In genomic region chr7:69531050-69531449, GRCh38 we compare ENCODE assay signal across 25 cellular contexts.
"Had no signal": no experiment of that assay in that cellular context is flagged by ENCODE, and none has a peak within 500 bp of the region (broad histone marks: within the 10 kb centered on the region; RNA-seq: fewer than 3 reads in every experiment).

No MANE protein-coding gene starts in this region.

- H3K27me3 Mint-ChIP-seq: activated CD4-positive, alpha-beta T cell treated with anti-CD3 and anti-CD28 coated beads, Interleukin-2, amount 10 ng/mL, durations not matched to agents 7 days and 5 days; activated naive CD8-positive, alpha-beta T cell treated with anti-CD3 and anti-CD28 coated beads, Interleukin-2, amount 50 U/mL, for 24 hours had no signal

- H3K36me3 Mint-ChIP-seq: activated naive CD4-positive, alpha-beta T cell treated with anti-CD3 and anti-CD28 coated beads, Interleukin-2, amount 50 U/mL, for 24 hours; WTC11 had no signal

- H3K27ac ChIP-seq: adrenal gland, body of pancreas, colonic mucosa had no signal

- DNase-seq: activated CD4-positive, alpha-beta T cell treated with anti-CD3 and anti-CD28 coated beads for 1 hour; activated CD4-positive, alpha-beta T cell treated with anti-CD3 and anti-CD28 coated beads for 4 hours; activated CD4-positive, alpha-beta T cell treated with anti-CD3 and anti-CD28 coated beads, Interleukin-2, amount 10 ng/mL, durations not matched to agents 7 days and 5 days; activated CD4-positive, alpha-beta T cell treated with anti-CD3 and anti-CD28 coated beads, Interleukin-2, amount 50 U/mL, for 4 hours; activated CD8-positive, alpha-beta memory T cell treated with anti-CD3 and anti-CD28 coated beads for 24 hours; activated CD8-positive, alpha-beta T cell treated with anti-CD3 and anti-CD28 coated beads for 36 hours; activated effector memory CD4-positive, alpha-beta T cell treated with anti-CD3 and anti-CD28 coated beads, Interleukin-2, amount 50 U/mL, for 16 hours; activated naive CD4-positive, alpha-beta T cell treated with anti-CD3 and anti-CD28 coated beads for 36 hours; activated naive CD8-positive, alpha-beta T cell treated with anti-CD3 and anti-CD28 coated beads for 36 hours; activated naive CD8-positive, alpha-beta T cell treated with anti-CD3 and anti-CD28 coated beads, Interleukin-2, amount 50 U/mL, for 24 hours; activated T-cell treated with anti-CD3 and anti-CD28 coated beads, Interleukin-2, amount 50 U/mL, for 4 hours; adrenal gland; amygdala; aorta; body of pancreas; caudate nucleus; colonic mucosa; effector CD8-positive, alpha-beta T cell; foreskin fibroblast; head of caudate nucleus; T-helper 2 cell had no signal

- H3K4me1 Mint-ChIP-seq: activated CD4-positive, alpha-beta T cell treated with anti-CD3 and anti-CD28 coated beads, Interleukin-2, amount 10 ng/mL, durations not matched to agents 7 days and 5 days; activated naive CD4-positive, alpha-beta T cell treated with anti-CD3 and anti-CD28 coated beads, Interleukin-2, amount 50 U/mL, for 24 hours; activated naive CD8-positive, alpha-beta T cell treated with anti-CD3 and anti-CD28 coated beads for 36 hours; activated naive CD8-positive, alpha-beta T cell treated with anti-CD3 and anti-CD28 coated beads, Interleukin-2, amount 50 U/mL, for 24 hours had no signal

- H3K27ac Mint-ChIP-seq: activated CD4-positive, alpha-beta T cell treated with anti-CD3 and anti-CD28 coated beads, Interleukin-2, amount 10 ng/mL, durations not matched to agents 7 days and 5 days; activated CD8-positive, alpha-beta T cell treated with anti-CD3 and anti-CD28 coated beads for 36 hours; activated naive CD4-positive, alpha-beta T cell treated with anti-CD3 and anti-CD28 coated beads for 36 hours; activated naive CD4-positive, alpha-beta T cell treated with anti-CD3 and anti-CD28 coated beads, Interleukin-2, amount 50 U/mL, for 24 hours; activated naive CD8-positive, alpha-beta T cell treated with anti-CD3 and anti-CD28 coated beads for 36 hours; activated naive CD8-positive, alpha-beta T cell treated with anti-CD3 and anti-CD28 coated beads, Interleukin-2, amount 50 U/mL, for 24 hours; activated T-helper 2 cell treated with anti-CD3 and anti-CD28 coated beads, Interferon-gamma antibody, Interleukin-2, Interleukin-4, amounts not matched to agents 10 μg/mL and 5 μg/mL and 100 μg/mL, durations not matched to agents 14 hours and 24 hours and 36 hours; WTC11 had no signal

- ATAC-seq: activated CD8-positive, alpha-beta T cell treated with anti-CD3 and anti-CD28 coated beads for 36 hours; activated naive CD8-positive, alpha-beta T cell treated with anti-CD3 and anti-CD28 coated beads, Interleukin-2, amount 50 U/mL, for 24 hours; activated T-cell treated with anti-CD3 and anti-CD28 coated beads, Interleukin-2, amount 50 U/mL, for 4 hours; body of pancreas; esophagus mucosa; WTC11 had no signal

- H3K4me3 ChIP-seq: adrenal gland, body of pancreas, colonic mucosa had no signal

- H3K4me1 ChIP-seq: adrenal gland, body of pancreas, colonic mucosa had no signal

- H3K9me3 ChIP-seq: adrenal gland, body of pancreas, colonic mucosa had no signal

- H3K4me3 Mint-ChIP-seq: activated CD4-positive, alpha-beta T cell treated with anti-CD3 and anti-CD28 coated beads, Interleukin-2, amount 10 ng/mL, durations not matched to agents 7 days and 5 days; activated CD8-positive, alpha-beta T cell treated with anti-CD3 and anti-CD28 coated beads for 36 hours; activated naive CD4-positive, alpha-beta T cell treated with anti-CD3 and anti-CD28 coated beads for 36 hours; activated naive CD4-positive, alpha-beta T cell treated with anti-CD3 and anti-CD28 coated beads, Interleukin-2, amount 50 U/mL, for 24 hours; activated naive CD8-positive, alpha-beta T cell treated with anti-CD3 and anti-CD28 coated beads for 36 hours; activated naive CD8-positive, alpha-beta T cell treated with anti-CD3 and anti-CD28 coated beads, Interleukin-2, amount 50 U/mL, for 24 hours; activated T-cell treated with anti-CD3 and anti-CD28 coated beads, Interleukin-2, amount 50 U/mL, for 4 hours; WTC11 had no signal

- H3K27me3 ChIP-seq: adrenal gland, body of pancreas, colonic mucosa had no signal

- H3K36me3 ChIP-seq: adrenal gland, colonic mucosa had no signal

- H3K9me3 Mint-ChIP-seq: activated CD4-positive, alpha-beta T cell treated with anti-CD3 and anti-CD28 coated beads, Interleukin-2, amount 10 ng/mL, durations not matched to agents 7 days and 5 days; activated CD8-positive, alpha-beta T cell treated with anti-CD3 and anti-CD28 coated beads for 36 hours; activated naive CD4-positive, alpha-beta T cell treated with anti-CD3 and anti-CD28 coated beads, Interleukin-2, amount 50 U/mL, for 24 hours; activated naive CD8-positive, alpha-beta T cell treated with anti-CD3 and anti-CD28 coated beads for 36 hours; activated naive CD8-positive, alpha-beta T cell treated with anti-CD3 and anti-CD28 coated beads, Interleukin-2, amount 50 U/mL, for 24 hours; activated T-cell treated with anti-CD3 and anti-CD28 coated beads, Interleukin-2, amount 50 U/mL, for 4 hours; WTC11 had no signal
